In genomic region chr1:213724640-213725536, GRCh38 we compare ENCODE assay signal across 1 cellular context.
TF ChIP-seq lines count a peak whose summit lies in the region.

No MANE protein-coding gene starts in this region.

TF ChIP-seq in K562, 482 proteins besides CTCF, POLR2A, EP300 and RAD21 (continued from another document and continues in another):
- TF ChIP-seq ZNF407 (IDR thresholded peaks at IDR 0.05; ENCODE audit: low read depth) (no peak), AFF4 (CRISPR knock-in tag; IDR thresholded peaks at IDR 0.05) (no peak), BMI1 (IDR thresholded peaks at IDR 0.05; ENCODE audit: low read length) (no peak), SIN3A (IDR thresholded peaks at IDR 0.05; ENCODE audit: borderline replicate concordance in 2 of 2, control insufficient read depth in 1 of 2, low read depth in 2 of 2, low read length in 2 of 2) (no peak), TFAM (CRISPR knock-in tag; conservative IDR thresholded peaks at IDR 0.05) (no peak), THAP7 (CRISPR knock-in tag; IDR thresholded peaks at IDR 0.05) (no peak), ZBTB1 (CRISPR knock-in tag; IDR thresholded peaks at IDR 0.05; ENCODE audit: borderline replicate concordance, low read depth) (no peak), BACH1 (tag; IDR thresholded peaks at IDR 0.05) (peak; percentile 61; the same call in 1 of the 2 replicates), SAFB2 (IDR thresholded peaks at IDR 0.05; ENCODE audit: borderline replicate concordance, low read depth, low read length, severe bottlenecking) (no peak), ZNF174 (CRISPR knock-in tag; IDR thresholded peaks at IDR 0.05) (no peak), KLF1 (tag; IDR thresholded peaks at IDR 0.05) (no peak), ZNF41 (CRISPR knock-in tag; conservative IDR thresholded peaks at IDR 0.05) (no peak), L3MBTL2 (IDR thresholded peaks at IDR 0.05) (0 out of 2 replicates have a peak, but pooled peaks have one; percentile 39), SMAD4 (CRISPR knock-in tag; conservative IDR thresholded peaks at IDR 0.05) (0 out of 2 replicates have a peak, but pooled peaks have one; percentile 7), MYC (IDR thresholded peaks at IDR 0.05; ENCODE audit: low read depth, low read length) (no peak), MYC (CRISPR knock-in tag; IDR thresholded peaks at IDR 0.05; ENCODE audit: borderline replicate concordance, low read depth) (no peak), ERF (CRISPR knock-in tag; IDR thresholded peaks at IDR 0.05) (no peak), KDM1A (IDR thresholded peaks at IDR 0.05) (no peak), RHOXF2B (CRISPR knock-in tag; conservative IDR thresholded peaks at IDR 0.05) (no peak), ZC3H4 (CRISPR knock-in tag; IDR thresholded peaks at IDR 0.05; ENCODE audit: borderline replicate concordance) (no peak), NCOR1 (IDR thresholded peaks at IDR 0.05) (no peak), EP400 (IDR thresholded peaks at IDR 0.05) (peak; percentile 13; the same call in 1 of the 2 replicates), NFYB (IDR thresholded peaks at IDR 0.05; ENCODE audit: extremely low read depth, insufficient read length) (no peak), ZFP91 (CRISPR knock-in tag; IDR thresholded peaks at IDR 0.05) (no peak), SMARCE1 (IDR thresholded peaks at IDR 0.05) (no peak), U2AF1 (optimal IDR thresholded peaks at IDR 0.05; ENCODE audit: low read depth, low read length) (no peak), SNRNP70 (optimal IDR thresholded peaks at IDR 0.05; ENCODE audit: low read depth, low read length) (no peak), PRDM10 (IDR thresholded peaks at IDR 0.05; ENCODE audit: partially characterized antibody) (no peak), HMG20B (CRISPR knock-in tag; IDR thresholded peaks at IDR 0.05) (no peak), ZNF121 (CRISPR knock-in tag; conservative IDR thresholded peaks at IDR 0.05) (no peak), MEF2D (tag; conservative IDR thresholded peaks at IDR 0.05; ENCODE audit: low read depth) (no peak), SRSF1 (IDR thresholded peaks at IDR 0.05; ENCODE audit: low read depth, low read length) (no peak), DMBX1 (CRISPR knock-in tag; IDR thresholded peaks at IDR 0.05; ENCODE audit: borderline replicate concordance) (peak; percentile 46; the same call in 1 of the 2 replicates), GTF2F1 (IDR thresholded peaks at IDR 0.05; ENCODE audit: low read depth, low read length) (no peak), E4F1 (CRISPR knock-in tag; IDR thresholded peaks at IDR 0.05; ENCODE audit: borderline replicate concordance) (no peak), ARID3B (CRISPR knock-in tag; IDR thresholded peaks at IDR 0.05; ENCODE audit: borderline replicate concordance) (no peak), DIDO1 (tag; IDR thresholded peaks at IDR 0.05; ENCODE audit: low read depth) (no peak), PHB2 (IDR thresholded peaks at IDR 0.05; ENCODE audit: low read depth) (no peak)
